31 cellular contexts compared by ENCODE assay signal in the genomic region with DNA sequence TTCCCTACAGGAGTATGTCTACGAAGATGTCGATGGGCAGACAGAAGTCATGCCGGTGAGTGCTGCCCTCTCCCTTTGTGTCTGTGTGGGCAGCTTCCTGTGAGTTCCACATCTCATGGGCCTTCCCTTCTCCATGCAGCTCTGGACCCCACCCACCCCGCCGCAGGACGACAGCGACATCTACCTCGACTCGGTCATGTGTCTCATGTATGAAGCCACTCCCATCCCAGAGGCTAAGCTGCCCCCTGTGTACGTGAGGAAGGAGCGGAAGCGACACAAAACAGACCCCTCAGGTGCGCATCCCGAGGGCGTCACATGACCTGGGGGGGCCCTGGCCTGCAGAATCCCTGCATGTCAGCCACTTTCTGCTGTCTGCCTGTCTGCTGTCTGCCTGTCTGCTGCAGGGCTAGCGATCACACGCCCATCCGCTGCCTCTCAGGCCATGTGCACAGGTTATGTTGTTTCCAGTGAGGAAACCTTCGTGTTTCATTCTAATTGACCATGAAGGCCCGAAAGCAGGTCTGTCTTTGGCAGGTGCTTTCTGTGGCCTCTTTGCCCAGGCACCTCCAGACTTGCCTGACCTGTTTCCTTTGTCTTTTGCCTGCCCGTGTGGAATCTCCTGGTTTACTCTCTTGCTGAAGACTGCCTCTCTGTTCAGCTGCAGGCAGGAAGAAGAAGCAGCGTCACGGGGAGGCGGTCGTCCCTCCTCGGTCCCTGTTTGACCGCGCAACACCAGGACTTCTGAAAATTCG.
"Had no signal": no experiment of that assay in that cellular context is flagged by ENCODE, and none has a peak within 500 bp of the region (broad histone marks: within the 10 kb centered on the region; RNA-seq: fewer than 3 reads in every experiment).

No MANE protein-coding gene starts in this region.

- ATAC-seq: gastrocnemius medialis; left ventricle myocardium superior; pancreas; stimulated activated memory B cell treated with anti-CD40 and anti-IgM and Interleukin-4, amounts not matched to agents 10 μg/mL and 1 μg/mL and 100 μg/mL, for 72 hours; stimulated activated naive CD8-positive, alpha-beta T cell treated with anti-CD3 and anti-CD28 coated beads, Interleukin-15, amount 100 ng/mL, for 72 hours; T-helper 17 cell; upper lobe of right lung had no signal

- H3K27ac ChIP-seq: brain microvascular endothelial cell, gastrocnemius medialis, pancreas, prostate gland, upper lobe of right lung, WERI-Rb-1 had no signal

- H3K9me3 ChIP-seq: gastrocnemius medialis, pancreas, prostate gland, sigmoid colon, upper lobe of right lung had no signal

- H3K27me3 Mint-ChIP-seq: activated CD4-positive, alpha-beta memory T cell treated with anti-CD3 and anti-CD28 coated beads for 36 hours; activated CD4-positive, alpha-beta T cell treated with anti-CD3 and anti-CD28 coated beads, Interleukin-2, amount 10 ng/mL, durations not matched to agents 24 days and 14 days; activated naive CD4-positive, alpha-beta T cell treated with anti-CD3 and anti-CD28 coated beads, Interleukin-2, amount 10 ng/mL, durations not matched to agents 7 days and 5 days; activated naive CD8-positive, alpha-beta T cell treated with anti-CD3 and anti-CD28 coated beads, Interleukin-2, amount 10 ng/mL, durations not matched to agents 7 days and 5 days; activated T-cell treated with anti-CD3 and anti-CD28 coated beads, Interleukin-2, amount 50 U/mL, for 24 hours; dendritic cell treated with granulocyte-macrophage colony-stimulating factor and Interleukin-4, amounts not matched to agents 40 ng/mL and 50 ng/mL, for 4 days; naive B cell; stimulated activated memory B cell treated with anti-CD40 and anti-IgM and Interleukin-4, amounts not matched to agents 10 μg/mL and 1 μg/mL and 100 μg/mL, for 72 hours; stimulated activated naive CD8-positive, alpha-beta T cell treated with anti-CD3 and anti-CD28 coated beads, Interleukin-15, amount 100 ng/mL, for 72 hours; T-helper 17 cell had no signal

- H3K4me3 Mint-ChIP-seq: activated CD4-positive, alpha-beta memory T cell treated with anti-CD3 and anti-CD28 coated beads for 36 hours; activated CD4-positive, alpha-beta T cell treated with anti-CD3 and anti-CD28 coated beads, Interleukin-2, amount 10 ng/mL, durations not matched to agents 24 days and 14 days; activated naive CD4-positive, alpha-beta T cell treated with anti-CD3 and anti-CD28 coated beads, Interleukin-2, amount 10 ng/mL, durations not matched to agents 7 days and 5 days; activated naive CD8-positive, alpha-beta T cell treated with anti-CD3 and anti-CD28 coated beads, Interleukin-2, amount 10 ng/mL, durations not matched to agents 7 days and 5 days; activated T-cell treated with anti-CD3 and anti-CD28 coated beads, Interleukin-2, amount 50 U/mL, for 24 hours; dendritic cell treated with granulocyte-macrophage colony-stimulating factor and Interleukin-4, amounts not matched to agents 40 ng/mL and 50 ng/mL, for 4 days; mesothelial cell of epicardium; nephron progenitor cell; stimulated activated memory B cell treated with anti-CD40 and anti-IgM and Interleukin-4, amounts not matched to agents 10 μg/mL and 1 μg/mL and 100 μg/mL, for 72 hours; stimulated activated naive CD8-positive, alpha-beta T cell treated with anti-CD3 and anti-CD28 coated beads, Interleukin-15, amount 100 ng/mL, for 72 hours; T-helper 17 cell had no signal

- H3K4me3 ChIP-seq: gastrocnemius medialis, pancreas, prostate gland, sigmoid colon, upper lobe of right lung had no signal

- H3K9me3 Mint-ChIP-seq: activated CD4-positive, alpha-beta memory T cell treated with anti-CD3 and anti-CD28 coated beads for 36 hours; activated CD4-positive, alpha-beta T cell treated with anti-CD3 and anti-CD28 coated beads, Interleukin-2, amount 10 ng/mL, durations not matched to agents 24 days and 14 days; activated naive CD4-positive, alpha-beta T cell treated with anti-CD3 and anti-CD28 coated beads, Interleukin-2, amount 10 ng/mL, durations not matched to agents 7 days and 5 days; activated naive CD8-positive, alpha-beta T cell treated with anti-CD3 and anti-CD28 coated beads, Interleukin-2, amount 10 ng/mL, durations not matched to agents 7 days and 5 days; activated T-cell treated with anti-CD3 and anti-CD28 coated beads, Interleukin-2, amount 50 U/mL, for 24 hours; dendritic cell treated with granulocyte-macrophage colony-stimulating factor and Interleukin-4, amounts not matched to agents 40 ng/mL and 50 ng/mL, for 4 days; mesothelial cell of epicardium; naive B cell; stimulated activated memory B cell treated with anti-CD40 and anti-IgM and Interleukin-4, amounts not matched to agents 10 μg/mL and 1 μg/mL and 100 μg/mL, for 72 hours; stimulated activated naive CD8-positive, alpha-beta T cell treated with anti-CD3 and anti-CD28 coated beads, Interleukin-15, amount 100 ng/mL, for 72 hours had no signal

- H3K4me1 Mint-ChIP-seq: activated naive CD4-positive, alpha-beta T cell treated with anti-CD3 and anti-CD28 coated beads, Interleukin-2, amount 10 ng/mL, durations not matched to agents 7 days and 5 days; nephron progenitor cell; stimulated activated memory B cell treated with anti-CD40 and anti-IgM and Interleukin-4, amounts not matched to agents 10 μg/mL and 1 μg/mL and 100 μg/mL, for 72 hours had no signal

- H3K4me1 ChIP-seq: gastrocnemius medialis, prostate gland, upper lobe of right lung had no signal

- DNase-seq: activated CD4-positive, alpha-beta memory T cell treated with anti-CD3 and anti-CD28 coated beads for 36 hours; activated CD4-positive, alpha-beta T cell treated with anti-CD3 and anti-CD28 coated beads, Interleukin-2, amount 10 ng/mL, durations not matched to agents 24 days and 14 days; activated CD4-positive, CD25-positive, alpha-beta regulatory T cell treated with anti-CD3 and anti-CD28 coated beads, Interleukin-2, amount 50 U/mL, for 72 hours; activated CD8-positive, alpha-beta memory T cell treated with anti-CD3 and anti-CD28 coated beads, Interleukin-2, amount 50 U/mL, for 4 hours; activated gamma-delta T cell; activated naive CD4-positive, alpha-beta T cell treated with anti-CD3 and anti-CD28 coated beads, Interleukin-2, amount 10 ng/mL, durations not matched to agents 7 days and 5 days; activated naive CD8-positive, alpha-beta T cell treated with anti-CD3 and anti-CD28 coated beads, Interleukin-2, amount 10 ng/mL, durations not matched to agents 7 days and 5 days; activated T-cell treated with anti-CD3 and anti-CD28 coated beads, Interleukin-2, amount 50 U/mL, for 24 hours; brain microvascular endothelial cell; central memory CD4-positive, alpha-beta T cell; gastrocnemius medialis; glutamatergic neuron; left ventricle myocardium superior; naive B cell; nephron progenitor cell; pancreas; sigmoid colon; small intestine; stimulated activated CD4-positive, alpha-beta T cell treated with anti-CD3 and anti-CD28 coated beads, Interleukin-1b, Interleukin-23, amount 100 ng/mL, for 48 hours; stimulated activated CD4-positive, alpha-beta T cell treated with anti-CD3 and anti-CD28 coated beads, Interleukin-4, amount 100 ng/mL, for 4 hours; stimulated activated CD8-positive, alpha-beta memory T cell treated with anti-CD3 and anti-CD28 coated beads, Interleukin-4, amount 100 ng/mL, for 48 hours; stimulated activated naive CD8-positive, alpha-beta T cell treated with anti-CD3 and anti-CD28 coated beads, Interleukin-15, amount 100 ng/mL, for 72 hours; substantia nigra; T-helper 17 cell; T1000; WERI-Rb-1 had no signal

- H3K27ac Mint-ChIP-seq: activated CD4-positive, alpha-beta memory T cell treated with anti-CD3 and anti-CD28 coated beads for 36 hours; activated CD4-positive, alpha-beta T cell treated with anti-CD3 and anti-CD28 coated beads, Interleukin-2, amount 10 ng/mL, durations not matched to agents 24 days and 14 days; activated naive CD8-positive, alpha-beta T cell treated with anti-CD3 and anti-CD28 coated beads, Interleukin-2, amount 10 ng/mL, durations not matched to agents 7 days and 5 days; activated T-cell treated with anti-CD3 and anti-CD28 coated beads, Interleukin-2, amount 50 U/mL, for 24 hours; dendritic cell treated with granulocyte-macrophage colony-stimulating factor and Interleukin-4, amounts not matched to agents 40 ng/mL and 50 ng/mL, for 4 days; mesothelial cell of epicardium; stimulated activated memory B cell treated with anti-CD40 and anti-IgM and Interleukin-4, amounts not matched to agents 10 μg/mL and 1 μg/mL and 100 μg/mL, for 72 hours; stimulated activated naive CD8-positive, alpha-beta T cell treated with anti-CD3 and anti-CD28 coated beads, Interleukin-15, amount 100 ng/mL, for 72 hours had no signal

- H3K27me3 ChIP-seq: brain microvascular endothelial cell, gastrocnemius medialis, pancreas, sigmoid colon, upper lobe of right lung had no signal
